In genomic region chr19:51341976-51342580, GRCh38 we compare ENCODE assay signal across 12 cellular contexts. TPM values are rescaled to one million over a fixed set of nuclear protein-coding genes. Genes with fewer than 3 reads are reported as not detected.
A peak's percentile ranks its signal among the peaks of the same experiment; 100 is the strongest.
DNase-seq lines count a peak whose midpoint lies in the region; ATAC-seq and TF ChIP-seq lines count a peak whose summit lies in the region.
"Had no signal": no experiment of that assay in that cellular context is flagged by ENCODE, and none has a peak within 500 bp of the region (broad histone marks: within the 10 kb centered on the region; RNA-seq: fewer than 3 reads in every experiment).

VSIG10L (minus strand) TSS chr19:51342139; CDS start chr19:51342124, 15 bp downstream.

- peaks cover 12% of the 10 kb centered on the region for H3K36me3 Mint-ChIP-seq in activated T-cell treated with anti-CD3 and anti-CD28 coated beads, Interleukin-2, amount 50 U/mL, for 4 hours (ENCODE audit: insufficient read depth)
- H3K36me3 Mint-ChIP-seq in activated B cell treated with CpG ODN at 0.5 μM for 24 hours (ENCODE audit: low read depth), result peaks cover 6% of the 10 kb centered on the region
- H3K36me3 Mint-ChIP-seq in stimulated activated memory B cell treated with anti-CD40 and anti-IgM and Interleukin-4, amounts not matched to agents 10 μg/mL and 1 μg/mL and 100 μg/mL, for 72 hours, result peaks cover 6% of the 10 kb centered on the region

- intact Hi-C loops in activated B cell treated with CpG ODN at 0.5 μM for 24 hours (cut with micrococcal nuclease), result no loop called here
- intact Hi-C loops in aorta (cut with DNase I), result loop anchor here in 1 of 2 donors (2.0 kb wide), 1 partner anchor 21 kb away; no protein-coding TSS in a partner anchor

- peak within 1 kb of the TSS; percentile 65 for H3K27ac Mint-ChIP-seq in activated B cell treated with CpG ODN at 0.5 μM for 24 hours
- peak within 1 kb of the TSS; percentile 50 for H3K27ac Mint-ChIP-seq in stimulated activated memory B cell treated with anti-CD40 and anti-IgM and Interleukin-4, amounts not matched to agents 10 μg/mL and 1 μg/mL and 100 μg/mL, for 72 hours

- POLR2A ChIA-PET in activated B cell treated with CpG ODN at 0.5 μM for 24 hours (lab: Charles Lee), result interaction anchor here (0.8 to 4.9 kb wide), 3 partner anchors 25 to 76 kb away, joined by 3 to 49 read pairs (median 3); partner anchors contain the start of gene SIGLEC10

- CTCF ChIA-PET in activated B cell treated with CpG ODN at 0.5 μM for 24 hours (lab: Charles Lee), result interaction anchor here (0.7 to 2.1 kb wide), 2 partner anchors 75 to 80 kb away, joined by 3 to 5 read pairs; partner anchors contain the start of gene SIGLEC10

- 42 to 43% methylated on average over 1 to 2 of the region's 3 CpGs for WGBS in gastroesophageal sphincter (ENCODE audit: low coverage in 1 of 2), 2 donors
- 47 to 54% methylated on average over 3 of the region's 3 CpGs for WGBS in aorta, 2 donors

- peaks cover 22% of the 10 kb centered on the region for H3K4me1 Mint-ChIP-seq in activated T-cell treated with anti-CD3 and anti-CD28 coated beads, Interleukin-2, amount 50 U/mL, for 4 hours (ENCODE audit: low read depth)
- H3K4me1 Mint-ChIP-seq in activated B cell treated with CpG ODN at 0.5 μM for 24 hours, result peaks cover 54% of the 10 kb centered on the region
- H3K4me1 Mint-ChIP-seq in stimulated activated memory B cell treated with anti-CD40 and anti-IgM and Interleukin-4, amounts not matched to agents 10 μg/mL and 1 μg/mL and 100 μg/mL, for 72 hours, result peaks cover 58% of the 10 kb centered on the region

- H3K9me3 Mint-ChIP-seq in activated T-cell treated with anti-CD3 and anti-CD28 coated beads, Interleukin-2, amount 50 U/mL, for 4 hours, result no peaks in the 10 kb centered on the region
- no peaks in the 10 kb centered on the region for H3K9me3 Mint-ChIP-seq in activated B cell treated with CpG ODN at 0.5 μM for 24 hours
- H3K9me3 Mint-ChIP-seq in stimulated activated memory B cell treated with anti-CD40 and anti-IgM and Interleukin-4, amounts not matched to agents 10 μg/mL and 1 μg/mL and 100 μg/mL, for 72 hours, result no peaks in the 10 kb centered on the region

- no peak for TF ChIP-seq EP300 in gastroesophageal sphincter (IDR thresholded peaks at IDR 0.05)

- H3K36me3 ChIP-seq in gastroesophageal sphincter (peaks cover 0 to 31% of the 10 kb centered on the region in 2 donors), aorta (ENCODE audit: control insufficient read depth in 1 of 2, insufficient read depth in 2 of 2, low read length in 1 of 2) (peaks cover 0 to 3% of the 10 kb centered on the region in 2 donors)

- no peak for DNase-seq in activated T-cell treated with anti-CD3 and anti-CD28 coated beads, Interleukin-2, amount 50 U/mL, for 4 hours
- DNase-seq in activated T-cell treated with anti-CD3 and anti-CD28 coated beads for 4 hours (no peak), activated B cell treated with CpG ODN at 0.5 μM for 24 hours (no peak), aorta (no peak), iPS-NIHi7 (ENCODE audit: extremely low spot score) (no peak), amniotic stem cell (lab: John Stamatoyannopoulos, UW) (no peak)
- DNase-seq: BE2C; foreskin keratinocyte; spleen; stimulated activated naive CD4-positive, alpha-beta T cell had no signal

- ATAC-seq in activated T-cell treated with anti-CD3 and anti-CD28 coated beads, Interleukin-2, amount 50 U/mL, for 4 hours, result no peak
- ATAC-seq in activated B cell treated with CpG ODN at 0.5 μM for 24 hours (ENCODE audit: low read depth), result no peak
- ATAC-seq in gastroesophageal sphincter, result no peak
- ATAC-seq in stimulated activated memory B cell treated with anti-CD40 and anti-IgM and Interleukin-4, amounts not matched to agents 10 μg/mL and 1 μg/mL and 100 μg/mL, for 72 hours, result no peak
- no peak for ATAC-seq in aorta (ENCODE audit: low FRiP score)
- ATAC-seq: foreskin keratinocyte had no signal

- peaks cover 0 to 35% (median 7%) of the 10 kb centered on the region in 3 donors for H3K4me1 ChIP-seq in gastroesophageal sphincter
- no peaks in the 10 kb centered on the region for H3K4me1 ChIP-seq in aorta (ENCODE audit: control insufficient read depth in 1 of 2, insufficient read depth in 2 of 2, low read length in 2 of 2)
- H3K4me1 ChIP-seq: BE2C, foreskin keratinocyte had no signal

- TF ChIP-seq CTCF in activated B cell treated with CpG ODN at 0.5 μM for 24 hours (IDR thresholded peaks at IDR 0.05), result no peak
- TF ChIP-seq CTCF in gastroesophageal sphincter (IDR thresholded peaks at IDR 0.05), result no peak

- no peaks in the 10 kb centered on the region for H3K27me3 ChIP-seq in gastroesophageal sphincter
- H3K27me3 ChIP-seq in aorta (ENCODE audit: control insufficient read depth in 1 of 2, insufficient read depth in 2 of 2, low read length in 1 of 2), result no peaks in the 10 kb centered on the region
- H3K27me3 ChIP-seq: foreskin keratinocyte had no signal

- H3K27me3 Mint-ChIP-seq in activated T-cell treated with anti-CD3 and anti-CD28 coated beads, Interleukin-2, amount 50 U/mL, for 4 hours (ENCODE audit: low read depth), result no peaks in the 10 kb centered on the region
- no peaks in the 10 kb centered on the region for H3K27me3 Mint-ChIP-seq in activated B cell treated with CpG ODN at 0.5 μM for 24 hours
- H3K27me3 Mint-ChIP-seq in stimulated activated memory B cell treated with anti-CD40 and anti-IgM and Interleukin-4, amounts not matched to agents 10 μg/mL and 1 μg/mL and 100 μg/mL, for 72 hours, result no peaks in the 10 kb centered on the region

- TF ChIP-seq POLR2A in gastroesophageal sphincter (IDR thresholded peaks at IDR 0.05), result no peak

- H3K27ac ChIP-seq in gastroesophageal sphincter (peak within 1 kb of the TSS in 3 of 4 donors; percentile 86 to 95 (median 88)), aorta (ENCODE audit: low read depth in 1 of 2, low read length in 2 of 2) (peak within 1 kb of the TSS in 1 of 2 donors; percentile 9)
- H3K27ac ChIP-seq: foreskin keratinocyte had no signal

- H3K4me3 Mint-ChIP-seq in activated T-cell treated with anti-CD3 and anti-CD28 coated beads, Interleukin-2, amount 50 U/mL, for 4 hours, result peak within 1 kb of the TSS; percentile 69
- peak within 1 kb of the TSS; percentile 57 for H3K4me3 Mint-ChIP-seq in activated B cell treated with CpG ODN at 0.5 μM for 24 hours
- peak within 1 kb of the TSS; percentile 70 for H3K4me3 Mint-ChIP-seq in stimulated activated memory B cell treated with anti-CD40 and anti-IgM and Interleukin-4, amounts not matched to agents 10 μg/mL and 1 μg/mL and 100 μg/mL, for 72 hours

- H3K9me3 ChIP-seq in gastroesophageal sphincter, result no peaks in the 10 kb centered on the region
- no peaks in the 10 kb centered on the region for H3K9me3 ChIP-seq in aorta (ENCODE audit: control insufficient read depth, low read length)
- H3K9me3 ChIP-seq: BE2C, spleen had no signal

- H3K4me3 ChIP-seq in gastroesophageal sphincter (no peak within 1 kb of the TSS), aorta (ENCODE audit: low read length in 2 of 2) (no peak within 1 kb of the TSS)

RNA-seq across cellular contexts. Expression of gene VSIG10L, which starts in this region (rescaled TPM):
- total RNA-seq in activated T-cell treated with anti-CD3 and anti-CD28 coated beads, Interleukin-2, amount 50 U/mL, for 4 hours, result 1 to 10 TPM; 1.6 to 2.3 (median 1.8) TPM
- total RNA-seq in activated B cell treated with CpG ODN at 0.5 μM for 24 hours (0.95 and 0.98 TPM in 2 replicates), gastroesophageal sphincter (1 to 10 TPM; 1.5 to 3.6 (median 2.5) TPM), aorta (1 to 10 TPM; 1.7 to 2.0 TPM)
- 1 to 10 TPM in 1 of 2 donors, under 1 TPM in 1; 0.25 to 7.2 TPM for polyA plus RNA-seq in aorta
